ENCODE assay signal across 15 cellular contexts in the genomic region with DNA sequence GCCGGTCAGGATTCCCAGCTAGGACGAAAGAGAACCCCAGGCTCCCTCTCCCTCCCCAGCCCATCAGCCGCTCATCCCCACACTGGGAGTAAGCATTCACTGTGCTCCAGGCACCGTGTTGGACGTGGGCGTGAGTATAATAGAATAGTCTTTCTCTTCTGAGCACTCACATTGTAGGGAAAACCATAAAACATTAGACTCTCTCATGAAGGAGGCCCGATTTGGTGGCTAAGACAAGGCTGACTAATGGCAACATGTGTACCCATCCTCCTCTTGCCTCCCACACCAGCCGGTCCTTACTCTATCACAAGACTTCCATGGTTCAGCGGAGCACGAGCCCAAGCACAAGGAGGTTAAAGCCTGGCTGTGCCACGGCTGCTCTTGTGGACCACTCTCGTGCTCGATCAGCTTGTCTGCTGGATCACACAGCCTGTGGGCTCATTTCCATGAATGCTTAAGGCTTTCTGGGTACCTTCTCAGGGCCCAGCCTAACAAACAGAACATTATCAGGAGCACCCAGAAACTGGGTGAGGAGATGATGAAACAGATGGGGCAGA.
DNase-seq lines count a peak whose midpoint lies in the region; TF ChIP-seq lines count a peak whose summit lies in the region.
"Had no signal": no experiment of that assay in that cellular context is flagged by ENCODE, and none has a peak within 500 bp of the region (broad histone marks: within the 10 kb centered on the region; RNA-seq: fewer than 3 reads in every experiment).

No MANE protein-coding gene starts in this region.

- H3K4me2 ChIP-seq in BLaER1 treated with 17β-estradiol and CSF1 and Interleukin-3, amounts not matched to agents 10 nM and 100 nM: peak overlapping the region in 8 of 11 experiments; percentile 9 to 64 (median 48); a peak in 13 of 22 replicates

- H3K4me3 ChIP-seq in BLaER1 treated with 17β-estradiol and CSF1 and Interleukin-3, amounts not matched to agents 10 nM and 100 nM: no peak overlapping the region
- H3K4me3 ChIP-seq: GM12878 had no signal

- H3K27ac ChIP-seq in BLaER1 treated with 17β-estradiol and CSF1 and Interleukin-3, amounts not matched to agents 10 nM and 100 nM: no peak overlapping the region

- H4K20me1 ChIP-seq in BLaER1 treated with 17β-estradiol and CSF1 and Interleukin-3, amounts not matched to agents 10 nM and 100 nM: no peaks in the 10 kb centered on the region

- H3K36me3 Mint-ChIP-seq in neural crest cell (ENCODE audit: low read depth): no peaks in the 10 kb centered on the region
- H3K36me3 Mint-ChIP-seq: CD14-positive monocyte; CD4-positive, alpha-beta memory T cell had no signal

- H3K4me3 Mint-ChIP-seq in neural crest cell: no peak overlapping the region
- H3K4me3 Mint-ChIP-seq: CD14-positive monocyte; CD4-positive, alpha-beta memory T cell; H9 had no signal

- TF ChIP-seq CTCF in neural crest cell (conservative IDR thresholded peaks at IDR 0.05): no peak

- peak overlapping the region; percentile 6 for H3K27ac Mint-ChIP-seq in neural crest cell (ENCODE audit: unreplicated experiment)
- H3K27ac Mint-ChIP-seq: CD14-positive monocyte; CD4-positive, alpha-beta memory T cell had no signal

- DNase-seq in foreskin melanocyte: peak; percentile 83
- DNase-seq in neural crest cell (ENCODE audit: low read depth, low spot score): no peak
- no peak for DNase-seq in T-helper 2 cell
- DNase-seq in LoVo (ENCODE audit: low spot score): no peak
- no peak for DNase-seq in OCI-M1 (lab: John Stamatoyannopoulos, UW)
- DNase-seq: BE2C; Calu3; CD4-positive, alpha-beta memory T cell; DMS53; DND-41; EL; H9 had no signal

- H3K36me3 ChIP-seq in BLaER1 treated with 17β-estradiol and CSF1 and Interleukin-3, amounts not matched to agents 10 nM and 100 nM: no peaks in the 10 kb centered on the region
- H3K36me3 ChIP-seq: BE2C had no signal

- peaks cover 0 to 30% (median 15%) of the 10 kb centered on the region in 10 experiments; a peak in 11 of 20 replicates for H3K4me1 ChIP-seq in BLaER1 treated with 17β-estradiol and CSF1 and Interleukin-3, amounts not matched to agents 10 nM and 100 nM
- H3K4me1 ChIP-seq: BE2C had no signal

- H3K27me3 ChIP-seq in BLaER1 treated with 17β-estradiol and CSF1 and Interleukin-3, amounts not matched to agents 10 nM and 100 nM: no peaks in the 10 kb centered on the region
- H3K27me3 ChIP-seq: BE2C had no signal

- no peaks in the 10 kb centered on the region for H3K27me3 Mint-ChIP-seq in neural crest cell (ENCODE audit: low read depth)

- H3K9ac ChIP-seq in BLaER1 treated with 17β-estradiol and CSF1 and Interleukin-3, amounts not matched to agents 10 nM and 100 nM: no peak overlapping the region

- H3K4me1 Mint-ChIP-seq in neural crest cell: peaks cover 16% of the 10 kb centered on the region
- H3K4me1 Mint-ChIP-seq: CD14-positive monocyte; CD4-positive, alpha-beta memory T cell; H9 had no signal

- H3K9me3 Mint-ChIP-seq in neural crest cell: no peaks in the 10 kb centered on the region
- H3K9me3 Mint-ChIP-seq: H9 had no signal

- H3K9me3 ChIP-seq in BLaER1 treated with 17β-estradiol and CSF1 and Interleukin-3, amounts not matched to agents 10 nM and 100 nM (replicated peaks in 1 of 11): no peaks in the 10 kb centered on the region
- H3K9me3 ChIP-seq: BE2C had no signal
